Comparison of ENCODE assay signal across 1 cellular context in the genomic region with DNA sequence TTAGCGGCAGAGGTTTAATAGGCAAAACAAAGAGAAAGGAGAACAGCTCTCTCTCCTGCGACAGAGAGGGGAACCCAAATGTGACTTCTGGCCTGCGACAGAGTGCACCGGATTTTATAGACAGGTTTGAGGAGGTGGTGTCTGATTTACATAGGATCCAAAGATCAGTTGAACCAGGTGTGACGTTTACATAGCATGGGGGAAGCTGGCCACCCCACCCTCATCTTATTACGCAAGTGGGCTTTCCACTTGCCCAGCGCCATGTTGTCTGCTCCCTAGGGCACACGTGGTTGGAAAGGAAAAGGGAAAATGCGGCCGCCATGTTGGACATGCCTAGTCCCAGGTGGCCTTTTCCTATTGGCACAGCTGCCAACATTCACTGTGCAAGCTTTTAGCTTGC.
TF ChIP-seq lines count a peak whose summit lies in the region.

No MANE protein-coding gene starts in this region.

TF ChIP-seq in HepG2, 621 proteins besides CTCF, POLR2A, EP300 and RAD21 (continued from another document):
- TF ChIP-seq CEBPG (CRISPR knock-in tag; IDR thresholded peaks at IDR 0.05) (peak; percentile 54), HOXA3 (CRISPR knock-in tag; IDR thresholded peaks at IDR 0.05) (peak; percentile 53), MYC (CRISPR knock-in tag; IDR thresholded peaks at IDR 0.05; ENCODE audit: borderline replicate concordance) (0 out of 2 replicates have a peak, but pooled peaks have one; percentile 14), ZFP37 (CRISPR knock-in tag; IDR thresholded peaks at IDR 0.05; ENCODE audit: borderline replicate concordance) (no peak), POGZ (CRISPR knock-in tag; IDR thresholded peaks at IDR 0.05) (peak; percentile 66; the same call in 1 of the 2 replicates), ZNF879 (CRISPR knock-in tag; IDR thresholded peaks at IDR 0.05) (no peak), ZNF317 (CRISPR knock-in tag; IDR thresholded peaks at IDR 0.05) (no peak), JDP2 (CRISPR knock-in tag; IDR thresholded peaks at IDR 0.05; ENCODE audit: borderline replicate concordance) (no peak), CEBPB (IDR thresholded peaks at IDR 0.05; ENCODE audit: borderline replicate concordance, low read depth, low read length) (peak; percentile 60; the same call in 1 of the 2 replicates), NR3C1 (CRISPR knock-in tag; IDR thresholded peaks at IDR 0.05) (no peak), YEATS4 (CRISPR knock-in tag; IDR thresholded peaks at IDR 0.05; ENCODE audit: borderline replicate concordance) (no peak), HMG20B (CRISPR knock-in tag; conservative IDR thresholded peaks at IDR 0.05) (no peak)
- TF ChIP-seq, protein P1, sequence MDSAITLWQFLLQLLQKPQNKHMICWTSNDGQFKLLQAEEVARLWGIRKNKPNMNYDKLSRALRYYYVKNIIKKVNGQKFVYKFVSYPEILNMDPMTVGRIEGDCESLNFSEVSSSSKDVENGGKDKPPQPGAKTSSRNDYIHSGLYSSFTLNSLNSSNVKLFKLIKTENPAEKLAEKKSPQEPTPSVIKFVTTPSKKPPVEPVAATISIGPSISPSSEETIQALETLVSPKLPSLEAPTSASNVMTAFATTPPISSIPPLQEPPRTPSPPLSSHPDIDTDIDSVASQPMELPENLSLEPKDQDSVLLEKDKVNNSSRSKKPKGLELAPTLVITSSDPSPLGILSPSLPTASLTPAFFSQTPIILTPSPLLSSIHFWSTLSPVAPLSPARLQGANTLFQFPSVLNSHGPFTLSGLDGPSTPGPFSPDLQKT (CRISPR knock-in tag; IDR thresholded peaks at IDR 0.05; ENCODE audit: borderline replicate concordance), result no peak
- TF ChIP-seq, protein P2, sequence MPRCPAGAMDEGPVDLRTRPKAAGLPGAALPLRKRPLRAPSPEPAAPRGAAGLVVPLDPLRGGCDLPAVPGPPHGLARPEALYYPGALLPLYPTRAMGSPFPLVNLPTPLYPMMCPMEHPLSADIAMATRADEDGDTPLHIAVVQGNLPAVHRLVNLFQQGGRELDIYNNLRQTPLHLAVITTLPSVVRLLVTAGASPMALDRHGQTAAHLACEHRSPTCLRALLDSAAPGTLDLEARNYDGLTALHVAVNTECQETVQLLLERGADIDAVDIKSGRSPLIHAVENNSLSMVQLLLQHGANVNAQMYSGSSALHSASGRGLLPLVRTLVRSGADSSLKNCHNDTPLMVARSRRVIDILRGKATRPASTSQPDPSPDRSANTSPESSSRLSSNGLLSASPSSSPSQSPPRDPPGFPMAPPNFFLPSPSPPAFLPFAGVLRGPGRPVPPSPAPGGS (CRISPR knock-in tag; IDR thresholded peaks at IDR 0.05), result no peak
- TF ChIP-seq, protein P3, sequence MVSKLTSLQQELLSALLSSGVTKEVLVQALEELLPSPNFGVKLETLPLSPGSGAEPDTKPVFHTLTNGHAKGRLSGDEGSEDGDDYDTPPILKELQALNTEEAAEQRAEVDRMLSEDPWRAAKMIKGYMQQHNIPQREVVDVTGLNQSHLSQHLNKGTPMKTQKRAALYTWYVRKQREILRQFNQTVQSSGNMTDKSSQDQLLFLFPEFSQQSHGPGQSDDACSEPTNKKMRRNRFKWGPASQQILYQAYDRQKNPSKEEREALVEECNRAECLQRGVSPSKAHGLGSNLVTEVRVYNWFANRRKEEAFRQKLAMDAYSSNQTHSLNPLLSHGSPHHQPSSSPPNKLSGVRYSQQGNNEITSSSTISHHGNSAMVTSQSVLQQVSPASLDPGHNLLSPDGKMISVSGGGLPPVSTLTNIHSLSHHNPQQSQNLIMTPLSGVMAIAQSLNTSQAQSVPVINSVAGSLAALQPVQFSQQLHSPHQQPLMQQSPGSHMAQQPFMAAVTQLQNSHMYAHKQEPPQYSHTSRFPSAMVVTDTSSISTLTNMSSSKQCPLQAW (CRISPR knock-in tag; IDR thresholded peaks at IDR 0.05), result no peak
- TF ChIP-seq, protein P4, sequence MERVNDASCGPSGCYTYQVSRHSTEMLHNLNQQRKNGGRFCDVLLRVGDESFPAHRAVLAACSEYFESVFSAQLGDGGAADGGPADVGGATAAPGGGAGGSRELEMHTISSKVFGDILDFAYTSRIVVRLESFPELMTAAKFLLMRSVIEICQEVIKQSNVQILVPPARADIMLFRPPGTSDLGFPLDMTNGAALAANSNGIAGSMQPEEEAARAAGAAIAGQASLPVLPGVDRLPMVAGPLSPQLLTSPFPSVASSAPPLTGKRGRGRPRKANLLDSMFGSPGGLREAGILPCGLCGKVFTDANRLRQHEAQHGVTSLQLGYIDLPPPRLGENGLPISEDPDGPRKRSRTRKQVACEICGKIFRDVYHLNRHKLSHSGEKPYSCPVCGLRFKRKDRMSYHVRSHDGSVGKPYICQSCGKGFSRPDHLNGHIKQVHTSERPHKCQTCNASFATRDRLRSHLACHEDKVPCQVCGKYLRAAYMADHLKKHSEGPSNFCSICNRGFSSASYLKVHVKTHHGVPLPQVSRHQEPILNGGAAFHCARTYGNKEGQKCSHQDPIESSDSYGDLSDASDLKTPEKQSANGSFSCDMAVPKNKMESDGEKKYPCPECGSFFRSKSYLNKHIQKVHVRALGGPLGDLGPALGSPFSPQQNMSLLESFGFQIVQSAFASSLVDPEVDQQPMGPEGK (CRISPR knock-in tag; IDR thresholded peaks at IDR 0.05), result peak; percentile 73
- TF ChIP-seq, protein P5, sequence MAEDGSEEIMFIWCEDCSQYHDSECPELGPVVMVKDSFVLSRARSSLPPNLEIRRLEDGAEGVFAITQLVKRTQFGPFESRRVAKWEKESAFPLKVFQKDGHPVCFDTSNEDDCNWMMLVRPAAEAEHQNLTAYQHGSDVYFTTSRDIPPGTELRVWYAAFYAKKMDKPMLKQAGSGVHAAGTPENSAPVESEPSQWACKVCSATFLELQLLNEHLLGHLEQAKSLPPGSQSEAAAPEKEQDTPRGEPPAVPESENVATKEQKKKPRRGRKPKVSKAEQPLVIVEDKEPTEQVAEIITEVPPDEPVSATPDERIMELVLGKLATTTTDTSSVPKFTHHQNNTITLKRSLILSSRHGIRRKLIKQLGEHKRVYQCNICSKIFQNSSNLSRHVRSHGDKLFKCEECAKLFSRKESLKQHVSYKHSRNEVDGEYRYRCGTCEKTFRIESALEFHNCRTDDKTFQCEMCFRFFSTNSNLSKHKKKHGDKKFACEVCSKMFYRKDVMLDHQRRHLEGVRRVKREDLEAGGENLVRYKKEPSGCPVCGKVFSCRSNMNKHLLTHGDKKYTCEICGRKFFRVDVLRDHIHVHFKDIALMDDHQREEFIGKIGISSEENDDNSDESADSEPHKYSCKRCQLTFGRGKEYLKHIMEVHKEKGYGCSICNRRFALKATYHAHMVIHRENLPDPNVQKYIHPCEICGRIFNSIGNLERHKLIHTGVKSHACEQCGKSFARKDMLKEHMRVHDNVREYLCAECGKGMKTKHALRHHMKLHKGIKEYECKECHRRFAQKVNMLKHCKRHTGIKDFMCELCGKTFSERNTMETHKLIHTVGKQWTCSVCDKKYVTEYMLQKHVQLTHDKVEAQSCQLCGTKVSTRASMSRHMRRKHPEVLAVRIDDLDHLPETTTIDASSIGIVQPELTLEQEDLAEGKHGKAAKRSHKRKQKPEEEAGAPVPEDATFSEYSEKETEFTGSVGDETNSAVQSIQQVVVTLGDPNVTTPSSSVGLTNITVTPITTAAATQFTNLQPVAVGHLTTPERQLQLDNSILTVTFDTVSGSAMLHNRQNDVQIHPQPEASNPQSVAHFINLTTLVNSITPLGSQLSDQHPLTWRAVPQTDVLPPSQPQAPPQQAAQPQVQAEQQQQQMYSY (CRISPR knock-in tag; IDR thresholded peaks at IDR 0.05), result no peak
